2 cellular contexts compared by ENCODE assay signal in genomic region chr4:76002176-76002575, GRCh38.
TF ChIP-seq lines count a peak whose summit lies in the region.

No MANE protein-coding gene starts in this region.

TF ChIP-seq in HepG2, 621 proteins besides CTCF, POLR2A, EP300 and RAD21:
- TF ChIP-seq, protein P1, sequence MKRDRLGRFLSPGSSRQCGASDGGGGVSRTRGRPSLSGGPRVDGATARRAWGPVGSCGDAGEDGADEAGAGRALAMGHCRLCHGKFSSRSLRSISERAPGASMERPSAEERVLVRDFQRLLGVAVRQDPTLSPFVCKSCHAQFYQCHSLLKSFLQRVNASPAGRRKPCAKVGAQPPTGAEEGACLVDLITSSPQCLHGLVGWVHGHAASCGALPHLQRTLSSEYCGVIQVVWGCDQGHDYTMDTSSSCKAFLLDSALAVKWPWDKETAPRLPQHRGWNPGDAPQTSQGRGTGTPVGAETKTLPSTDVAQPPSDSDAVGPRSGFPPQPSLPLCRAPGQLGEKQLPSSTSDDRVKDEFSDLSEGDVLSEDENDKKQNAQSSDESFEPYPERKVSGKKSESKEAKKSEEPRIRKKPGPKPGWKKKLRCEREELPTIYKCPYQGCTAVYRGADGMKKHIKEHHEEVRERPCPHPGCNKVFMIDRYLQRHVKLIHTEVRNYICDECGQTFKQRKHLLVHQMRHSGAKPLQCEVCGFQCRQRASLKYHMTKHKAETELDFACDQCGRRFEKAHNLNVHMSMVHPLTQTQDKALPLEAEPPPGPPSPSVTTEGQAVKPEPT (CRISPR knock-in tag; IDR thresholded peaks at IDR 0.05; ENCODE audit: low read depth): no peak
- TF ChIP-seq ZSCAN25 (CRISPR knock-in tag; IDR thresholded peaks at IDR 0.05): no peak
- no peak for TF ChIP-seq JUND (CRISPR knock-in tag; IDR thresholded peaks at IDR 0.05)
- no peak for TF ChIP-seq ZBTB46 (CRISPR knock-in tag; IDR thresholded peaks at IDR 0.05; ENCODE audit: borderline replicate concordance)
- TF ChIP-seq, protein P2, sequence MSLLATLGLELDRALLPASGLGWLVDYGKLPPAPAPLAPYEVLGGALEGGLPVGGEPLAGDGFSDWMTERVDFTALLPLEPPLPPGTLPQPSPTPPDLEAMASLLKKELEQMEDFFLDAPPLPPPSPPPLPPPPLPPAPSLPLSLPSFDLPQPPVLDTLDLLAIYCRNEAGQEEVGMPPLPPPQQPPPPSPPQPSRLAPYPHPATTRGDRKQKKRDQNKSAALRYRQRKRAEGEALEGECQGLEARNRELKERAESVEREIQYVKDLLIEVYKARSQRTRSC (CRISPR knock-in tag; IDR thresholded peaks at IDR 0.05; ENCODE audit: low read depth): no peak
- TF ChIP-seq ZNF883 (CRISPR knock-in tag; IDR thresholded peaks at IDR 0.05; ENCODE audit: not compliant biosample characterization): no peak
TF ChIP-seq in HepG2: peak in this region for 0.

TF ChIP-seq in PFSK-1, 5 proteins besides CTCF, POLR2A, EP300 and RAD21:
- TF ChIP-seq SIN3A (IDR thresholded peaks at IDR 0.05; ENCODE audit: borderline replicate concordance, insufficient read depth, low read length) (peak; percentile 96; the same call in 1 of the 2 replicates), TAF1 (IDR thresholded peaks at IDR 0.05; ENCODE audit: borderline replicate concordance, insufficient read depth, low read length) (peak; percentile 63; the same call in 1 of the 2 replicates), POLR2AphosphoS5 (IDR thresholded peaks at IDR 0.05; ENCODE audit: low read depth, low read length) (no peak)
- TF ChIP-seq, protein P3, sequence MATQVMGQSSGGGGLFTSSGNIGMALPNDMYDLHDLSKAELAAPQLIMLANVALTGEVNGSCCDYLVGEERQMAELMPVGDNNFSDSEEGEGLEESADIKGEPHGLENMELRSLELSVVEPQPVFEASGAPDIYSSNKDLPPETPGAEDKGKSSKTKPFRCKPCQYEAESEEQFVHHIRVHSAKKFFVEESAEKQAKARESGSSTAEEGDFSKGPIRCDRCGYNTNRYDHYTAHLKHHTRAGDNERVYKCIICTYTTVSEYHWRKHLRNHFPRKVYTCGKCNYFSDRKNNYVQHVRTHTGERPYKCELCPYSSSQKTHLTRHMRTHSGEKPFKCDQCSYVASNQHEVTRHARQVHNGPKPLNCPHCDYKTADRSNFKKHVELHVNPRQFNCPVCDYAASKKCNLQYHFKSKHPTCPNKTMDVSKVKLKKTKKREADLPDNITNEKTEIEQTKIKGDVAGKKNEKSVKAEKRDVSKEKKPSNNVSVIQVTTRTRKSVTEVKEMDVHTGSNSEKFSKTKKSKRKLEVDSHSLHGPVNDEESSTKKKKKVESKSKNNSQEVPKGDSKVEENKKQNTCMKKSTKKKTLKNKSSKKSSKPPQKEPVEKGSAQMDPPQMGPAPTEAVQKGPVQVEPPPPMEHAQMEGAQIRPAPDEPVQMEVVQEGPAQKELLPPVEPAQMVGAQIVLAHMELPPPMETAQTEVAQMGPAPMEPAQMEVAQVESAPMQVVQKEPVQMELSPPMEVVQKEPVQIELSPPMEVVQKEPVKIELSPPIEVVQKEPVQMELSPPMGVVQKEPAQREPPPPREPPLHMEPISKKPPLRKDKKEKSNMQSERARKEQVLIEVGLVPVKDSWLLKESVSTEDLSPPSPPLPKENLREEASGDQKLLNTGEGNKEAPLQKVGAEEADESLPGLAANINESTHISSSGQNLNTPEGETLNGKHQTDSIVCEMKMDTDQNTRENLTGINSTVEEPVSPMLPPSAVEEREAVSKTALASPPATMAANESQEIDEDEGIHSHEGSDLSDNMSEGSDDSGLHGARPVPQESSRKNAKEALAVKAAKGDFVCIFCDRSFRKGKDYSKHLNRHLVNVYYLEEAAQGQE (IDR thresholded peaks at IDR 0.05; ENCODE audit: insufficient read depth in 1 of 2, low read depth in 2 of 2, low read length in 2 of 2): peak in 1 of 2 experiments; percentile 39; a peak in 1 of 4 replicates
